Comparison of ENCODE assay signal across 8 cellular contexts in genomic region chr3:88113311-88114162, GRCh38. TPM values are rescaled to one million over a fixed set of nuclear protein-coding genes. Genes with fewer than 3 reads are reported as not detected.
DNase-seq lines count a peak whose midpoint lies in the region; ATAC-seq and TF ChIP-seq lines count a peak whose summit lies in the region.

No MANE protein-coding gene starts in this region.

- peak overlapping the region in 2 of 6 donors; percentile 17 to 62 for H3K27ac Mint-ChIP-seq in naive B cell

- DNase-seq in DMS 273 (lab: John Stamatoyannopoulos, UW; ENCODE audit: unreplicated experiment) (peak; percentile 75), NCI-H748 (lab: John Stamatoyannopoulos, UW; ENCODE audit: unreplicated experiment) (peak; percentile 53), epithelial cell of proximal tubule (ENCODE audit: low read depth) (peak; percentile 38), naive B cell (peak; percentile 48)
- peak; percentile 42 to 58 for DNase-seq in activated CD4-positive, alpha-beta T cell treated with anti-CD3 and anti-CD28 coated beads, Interleukin-2, amount 50 U/mL, for 48 hours
- DNase-seq in stimulated activated naive CD8-positive, alpha-beta T cell treated with anti-CD3 and anti-CD28 coated beads, Interleukin-15, Interleukin-2, amounts not matched to agents 100 U/mL and 50 U/mL, for 24 hours, result peak; percentile 52

- peaks cover 2 to 10% (median 6%) of the 10 kb centered on the region in 3 donors for H3K4me1 Mint-ChIP-seq in naive B cell

- H3K9me3 Mint-ChIP-seq in naive B cell, result peaks cover 0 to 2% (median 0%) of the 10 kb centered on the region in 7 donors

- H3K27me3 Mint-ChIP-seq in naive B cell, result no peaks in the 10 kb centered on the region

- no peak overlapping the region for H3K4me3 ChIP-seq in epithelial cell of proximal tubule (ENCODE audit: low read depth, low read length)

- H3K36me3 Mint-ChIP-seq in naive B cell, result peaks cover 16 to 21% of the 10 kb centered on the region in 2 donors

- H3K4me3 Mint-ChIP-seq in naive B cell, result no peak overlapping the region

- peak; percentile 79 for TF ChIP-seq CTCF in epithelial cell of proximal tubule (conservative IDR thresholded peaks at IDR 0.05; ENCODE audit: low read depth, low read length)

- ATAC-seq in GM19397 (IDR thresholded peaks at IDR 0.05; ENCODE audit: unreplicated experiment), result peak; percentile 83
- peak; percentile 82 for ATAC-seq in HG03439 (IDR thresholded peaks at IDR 0.05; ENCODE audit: unreplicated experiment)
- ATAC-seq in naive B cell (ENCODE audit: low read depth in 2 of 2), result peak; percentile 88 to 95
- ATAC-seq in stimulated activated naive CD8-positive, alpha-beta T cell treated with anti-CD3 and anti-CD28 coated beads, Interleukin-15, Interleukin-2, amounts not matched to agents 100 U/mL and 50 U/mL, for 24 hours, result peak; percentile 86

RNA-seq across cellular contexts. Expression of gene C3orf38, which starts 36.2 kb away (rescaled TPM):
- total RNA-seq in epithelial cell of proximal tubule, result 15.3 and 16.5 TPM in 2 replicates
- polyA plus RNA-seq in naive B cell (ENCODE audit: low read depth in 6 of 6), result 10 to 100 TPM; 31.3 to 60.9 (median 41.3) TPM

RNA-seq across cellular contexts. Expression of gene ZNF654, which starts 54.5 kb away (rescaled TPM):
- 1.8 and 4.6 TPM in 2 replicates for total RNA-seq in epithelial cell of proximal tubule
- polyA plus RNA-seq in naive B cell (ENCODE audit: low read depth in 6 of 6), result 10 to 100 TPM in 5 of 6 donors, 1 to 10 TPM in 1; 7.6 to 18.5 (median 15.8) TPM

RNA-seq across cellular contexts. Expression of gene CGGBP1, which starts 54.7 kb away (rescaled TPM):
- total RNA-seq in epithelial cell of proximal tubule, result 34.8 and 35.1 TPM in 2 replicates
- 100 to 1,000 TPM in 5 of 6 donors, 10 to 100 TPM in 1; 99.4 to 145 (median 132) TPM for polyA plus RNA-seq in naive B cell (ENCODE audit: low read depth in 6 of 6)
